ENCODE assay signal across 15 cellular contexts in the genomic region with DNA sequence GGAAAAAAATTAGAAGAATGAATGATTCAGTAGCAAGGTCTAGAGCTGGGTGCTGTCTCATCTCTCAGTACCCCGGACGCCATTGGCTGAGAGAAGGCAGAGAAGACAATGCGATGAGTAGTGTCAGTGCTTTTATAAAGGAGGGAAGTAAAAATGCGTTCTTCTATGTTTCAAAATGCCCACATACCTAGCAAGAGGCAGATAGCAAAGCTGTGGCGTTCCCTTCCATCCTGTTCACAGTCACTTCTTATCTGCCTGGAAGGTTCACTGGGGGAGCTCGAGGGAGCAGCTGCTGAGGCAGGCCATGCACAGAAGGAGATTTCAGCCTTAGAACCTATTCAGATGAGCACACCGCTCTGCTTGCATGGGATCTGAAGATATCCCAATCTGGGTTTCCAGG.
"Had no signal": no experiment of that assay in that cellular context is flagged by ENCODE, and none has a peak within 500 bp of the region (broad histone marks: within the 10 kb centered on the region; RNA-seq: fewer than 3 reads in every experiment).

No MANE protein-coding gene starts in this region.

- H3K36me3 Mint-ChIP-seq: stimulated activated effector memory CD8-positive, alpha-beta T cell treated with anti-CD3 and anti-CD28 coated beads, Interleukin-12 subunit alpha, Interleukin-12 subunit beta, amount 100 ng/mL, for 72 hours had no signal

- DNase-seq: effector memory CD8-positive, alpha-beta T cell; gastrocnemius medialis; glutamatergic neuron; islet precursor cell; mammary epithelial cell; naive thymus-derived CD4-positive, alpha-beta T cell; nephron progenitor cell; psoas muscle; retina; right lobe of liver; stimulated activated CD4-positive, alpha-beta T cell treated with anti-CD3 and anti-CD28 coated beads, Interleukin-4, amount 100 ng/mL, for 1 hour; stimulated activated CD8-positive, alpha-beta memory T cell treated with anti-CD3 and anti-CD28 coated beads, Interleukin-4, amount 100 ng/mL, for 48 hours had no signal

- ATAC-seq: effector memory CD8-positive, alpha-beta T cell; gastrocnemius medialis; left lobe of liver; naive thymus-derived CD4-positive, alpha-beta T cell; psoas muscle; right lobe of liver; stimulated activated effector memory CD8-positive, alpha-beta T cell treated with anti-CD3 and anti-CD28 coated beads, Interleukin-12 subunit alpha, Interleukin-12 subunit beta, amount 100 ng/mL, for 72 hours had no signal

- H3K4me1 Mint-ChIP-seq: nephron progenitor cell had no signal

- H3K27me3 Mint-ChIP-seq: effector memory CD8-positive, alpha-beta T cell had no signal

- H3K4me3 Mint-ChIP-seq: effector memory CD8-positive, alpha-beta T cell; naive thymus-derived CD4-positive, alpha-beta T cell; nephron progenitor cell; stimulated activated effector memory CD8-positive, alpha-beta T cell treated with anti-CD3 and anti-CD28 coated beads, Interleukin-12 subunit alpha, Interleukin-12 subunit beta, amount 100 ng/mL, for 72 hours; stimulated activated naive CD8-positive, alpha-beta T cell treated with anti-CD3 and anti-CD28 coated beads, Interleukin-15, Interleukin-2, amounts not matched to agents 100 ng/mL and 50 ng/mL, for 24 hours had no signal

- H3K27ac Mint-ChIP-seq: effector memory CD8-positive, alpha-beta T cell; nephron progenitor cell; stimulated activated effector memory CD8-positive, alpha-beta T cell treated with anti-CD3 and anti-CD28 coated beads, Interleukin-12 subunit alpha, Interleukin-12 subunit beta, amount 100 ng/mL, for 72 hours; stimulated activated naive CD8-positive, alpha-beta T cell treated with anti-CD3 and anti-CD28 coated beads, Interleukin-15, Interleukin-2, amounts not matched to agents 100 ng/mL and 50 ng/mL, for 24 hours had no signal
